In the genomic region with DNA sequence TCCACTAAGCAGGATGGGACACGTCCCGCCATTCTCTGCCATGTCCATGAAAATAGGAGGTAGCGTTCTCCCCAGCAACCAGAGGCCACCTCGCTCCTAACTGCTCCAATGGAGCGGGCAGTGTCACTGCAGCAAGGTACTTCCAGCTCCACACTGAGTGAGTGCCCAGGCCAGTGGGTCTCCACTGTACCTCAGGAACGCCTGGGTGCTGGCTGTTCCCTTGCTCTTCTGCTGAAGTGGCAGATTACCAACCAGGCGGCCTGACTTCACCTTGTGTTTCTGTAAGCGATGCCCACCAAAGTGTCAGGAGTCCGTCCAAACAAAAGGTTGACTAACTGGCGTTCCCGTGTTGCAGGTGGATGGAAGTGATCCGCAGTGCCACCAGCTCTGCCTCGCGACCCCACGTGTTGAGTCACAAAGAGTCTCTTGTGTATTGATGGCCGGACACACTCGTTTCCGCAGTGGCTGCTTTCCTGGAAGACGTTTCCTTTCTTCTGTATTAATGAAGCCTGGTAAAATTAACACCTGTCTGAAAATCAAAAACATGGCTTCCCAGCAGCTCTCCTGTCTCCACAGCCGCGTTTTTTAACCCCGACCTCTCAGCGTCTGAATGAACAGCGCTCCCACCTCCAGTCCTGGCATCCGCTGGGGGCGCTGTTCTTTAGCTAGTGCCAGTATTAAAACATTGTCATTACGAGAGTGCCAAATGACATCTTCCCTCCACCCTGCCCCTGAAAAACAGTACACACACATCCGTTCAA, we compare ENCODE assay signal across 8 cellular contexts.
DNase-seq lines count a peak whose midpoint lies in the region; ATAC-seq, FAIRE-seq and TF ChIP-seq lines count a peak whose summit lies in the region.

No MANE protein-coding gene starts in this region.

- peak in 1 of 2 donors; percentile 41 for DNase-seq in activated T-cell treated with anti-CD3 and anti-CD28 coated beads, Interleukin-2, amount 50 U/mL, for 72 hours
- no peak for DNase-seq in activated T-cell treated with anti-CD3 and anti-CD28 coated beads, Interleukin-2, amount 50 U/mL, for 1 hour
- DNase-seq in NCI-H82 treated with DMSO at 0.1 percent for 48 hours (lab: John Stamatoyannopoulos, UW; ENCODE audit: unreplicated experiment), result peak; percentile 26
- peak in 8 of 10 donors; percentile 47 to 82 (median 70) for DNase-seq in dorsolateral prefrontal cortex
- DNase-seq in neural crest cell (ENCODE audit: low read depth, low spot score), result peak; percentile 55
- no peak for DNase-seq in H54 (ENCODE audit: insufficient read length, low spot score)

- no peaks in the 10 kb centered on the region for H3K9me3 Mint-ChIP-seq in activated T-cell treated with anti-CD3 and anti-CD28 coated beads, Interleukin-2, amount 50 U/mL, for 72 hours
- H3K9me3 Mint-ChIP-seq in neural crest cell, result no peaks in the 10 kb centered on the region

- no peak for FAIRE-seq in H54 (lab: Jason Lieb, UNC)

- H3K27me3 ChIP-seq in dorsolateral prefrontal cortex, result no peaks in the 10 kb centered on the region

- no peak for ATAC-seq in activated T-cell treated with anti-CD3 and anti-CD28 coated beads, Interleukin-2, amount 50 U/mL, for 72 hours (replicated peaks in 1 of 2)
- ATAC-seq in GM18519 (IDR thresholded peaks at IDR 0.05; ENCODE audit: low FRiP score, unreplicated experiment) (no peak), GM21526 (IDR thresholded peaks at IDR 0.05; ENCODE audit: low FRiP score, unreplicated experiment) (no peak)

- H3K4me3 ChIP-seq in dorsolateral prefrontal cortex, result peak overlapping the region in 14 of 59 donors; percentile 1 to 51 (median 36)

- H3K27ac Mint-ChIP-seq in activated T-cell treated with anti-CD3 and anti-CD28 coated beads, Interleukin-2, amount 50 U/mL, for 72 hours, result peak overlapping the region; percentile 45
- H3K27ac Mint-ChIP-seq in neural crest cell (ENCODE audit: unreplicated experiment), result no peak overlapping the region

- no peak for TF ChIP-seq POLR2A in H54 (IDR thresholded peaks at IDR 0.05; ENCODE audit: low read depth, low read length)

- no peak overlapping the region for H3K4me3 Mint-ChIP-seq in activated T-cell treated with anti-CD3 and anti-CD28 coated beads, Interleukin-2, amount 50 U/mL, for 72 hours
- H3K4me3 Mint-ChIP-seq in neural crest cell, result peak overlapping the region; percentile 35

- no peaks in the 10 kb centered on the region for H3K27me3 Mint-ChIP-seq in activated T-cell treated with anti-CD3 and anti-CD28 coated beads, Interleukin-2, amount 50 U/mL, for 72 hours (ENCODE audit: low read depth)
- H3K27me3 Mint-ChIP-seq in neural crest cell (ENCODE audit: low read depth), result peaks cover 5% of the 10 kb centered on the region

- peaks cover 28% of the 10 kb centered on the region for H3K4me1 Mint-ChIP-seq in activated T-cell treated with anti-CD3 and anti-CD28 coated beads, Interleukin-2, amount 50 U/mL, for 72 hours (ENCODE audit: low read depth)
- peaks cover 40% of the 10 kb centered on the region for H3K4me1 Mint-ChIP-seq in neural crest cell

- H3K36me3 Mint-ChIP-seq in activated T-cell treated with anti-CD3 and anti-CD28 coated beads, Interleukin-2, amount 50 U/mL, for 72 hours (ENCODE audit: insufficient read depth in 2 of 2), result peaks cover 0 to 8% of the 10 kb centered on the region in 2 donors
- H3K36me3 Mint-ChIP-seq in neural crest cell (ENCODE audit: low read depth), result peaks cover 19% of the 10 kb centered on the region

- intact Hi-C loops in dorsolateral prefrontal cortex (cut with DNase I), result loop anchor here (5.0 to 10.0 kb wide), 5 partner anchors 129 to 591 kb away; partner anchors contain the start of genes STK24 (in 2 of the 2) and FARP1 (in 1 of the 2)

- H3K27ac ChIP-seq in dorsolateral prefrontal cortex, result peak overlapping the region in 27 of 59 donors; percentile 1 to 89 (median 42)

- TF ChIP-seq CTCF in dorsolateral prefrontal cortex (IDR thresholded peaks at IDR 0.05 in 54 of 56, conservative IDR thresholded peaks at IDR 0.05 in 2 of 56; ENCODE audit: low read depth in 1 of 56, partially characterized antibody in 56 of 56), result peak; percentile 50 to 88 (median 74)
- peak; percentile 61 for TF ChIP-seq CTCF in neural crest cell (conservative IDR thresholded peaks at IDR 0.05)

Comparison
In these comparisons a context has a peak if more than half of its experiments do, and no peak if none do; other contexts are left out.
1. DNase-seq: peak in NCI-H82 treated with DMSO at 0.1 percent for 48 hours (single experiment), dorsolateral prefrontal cortex (8 of 10) and neural crest cell (single experiment); none in activated T-cell treated with anti-CD3 and anti-CD28 coated beads, Interleukin-2, amount 50 U/mL, for 1 hour (single experiment) and H54 (single experiment).